In the genomic region with DNA sequence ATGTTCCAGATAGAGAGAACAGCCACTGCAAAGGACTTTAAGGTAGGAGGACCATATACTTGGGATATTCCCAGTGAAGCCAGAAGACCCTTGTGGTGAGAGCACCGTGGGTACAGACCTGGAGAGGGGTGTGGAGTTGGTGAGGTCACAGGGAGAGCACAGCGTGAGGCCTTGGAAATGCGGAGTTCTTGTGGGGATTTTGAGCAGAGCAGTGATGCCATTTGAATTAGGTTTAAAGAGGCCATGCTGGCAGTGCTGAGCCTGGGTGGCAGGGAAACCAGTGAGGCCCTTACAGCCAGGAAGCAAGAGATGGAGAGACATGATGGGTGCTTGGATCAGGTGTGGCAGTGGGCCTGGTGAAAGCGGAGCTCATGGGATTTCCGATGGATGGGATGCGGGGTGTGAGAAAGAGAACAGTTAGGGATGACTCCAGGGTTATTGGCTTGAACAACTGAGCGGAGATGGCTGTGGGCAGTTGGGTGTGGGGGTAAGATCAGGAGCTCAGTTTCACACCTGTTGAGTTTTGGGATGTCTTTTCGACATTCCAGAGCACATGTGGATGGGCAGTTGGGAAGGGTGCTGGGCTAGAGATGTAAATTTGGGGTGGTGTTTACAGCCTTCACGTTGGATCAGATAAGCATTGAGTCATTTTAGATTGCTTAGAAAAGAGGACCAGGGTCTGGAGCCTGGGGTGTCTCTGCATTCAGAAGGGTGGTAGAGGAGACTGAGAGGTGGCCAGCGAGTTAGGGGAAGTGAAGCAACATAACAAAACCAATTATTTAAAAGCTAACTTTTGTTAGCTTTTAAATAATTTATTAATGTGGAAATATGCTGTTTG, we compare ENCODE assay signal across 16 cellular contexts.
A peak's percentile ranks its signal among the peaks of the same experiment; 100 is the strongest.
DNase-seq lines count a peak whose midpoint lies in the region; ATAC-seq and TF ChIP-seq lines count a peak whose summit lies in the region.
"Had no signal": no experiment of that assay in that cellular context is flagged by ENCODE, and none has a peak within 500 bp of the region (broad histone marks: within the 10 kb centered on the region; RNA-seq: fewer than 3 reads in every experiment).

No MANE protein-coding gene starts in this region.

- H3K36me3 Mint-ChIP-seq in activated CD4-positive, alpha-beta T cell treated with anti-CD3 and anti-CD28 coated beads for 36 hours (ENCODE audit: low read depth): peaks cover 19% of the 10 kb centered on the region
- no peaks in the 10 kb centered on the region for H3K36me3 Mint-ChIP-seq in HFFc6 (ENCODE audit: low read depth)
- H3K36me3 Mint-ChIP-seq in brain: no peaks in the 10 kb centered on the region
- no peaks in the 10 kb centered on the region for H3K36me3 Mint-ChIP-seq in natural killer cell treated with Interleukin-12 subunit alpha and Interleukin-12 subunit beta and Interleukin-15 and Interleukin-18, amount 100 ng/mL, for 72 hours

- in situ Hi-C loops in GM13977 (cut with MboI; ENCODE audit: low pct_unique_long_range_greater_than_20kb, low sequenced_read_pairs, unreplicated experiment): no loop called here

- POLR2A ChIA-PET in activated CD4-positive, alpha-beta T cell treated with anti-CD3 and anti-CD28 coated beads for 36 hours (lab: Charles Lee): no interaction called here

- CTCF ChIA-PET in activated CD4-positive, alpha-beta T cell treated with anti-CD3 and anti-CD28 coated beads for 36 hours (lab: Charles Lee): interaction anchor here (0.6 to 3.7 kb wide), 14 partner anchors 8 to 170 kb away, joined by 3 to 19 read pairs (median 4); no protein-coding TSS in a partner anchor

- DNase-seq in activated CD4-positive, alpha-beta T cell treated with anti-CD3 and anti-CD28 coated beads for 36 hours: no peak
- DNase-seq in activated CD4-positive, alpha-beta T cell treated with anti-CD3 and anti-CD28 coated beads, Interleukin-2, amount 50 U/mL, for 1 hour: no peak
- no peak for DNase-seq in HFFc6
- DNase-seq in natural killer cell treated with Interleukin-12 subunit alpha and Interleukin-12 subunit beta and Interleukin-15 and Interleukin-18, amount 100 ng/mL, for 72 hours (ENCODE audit: low spot score): no peak
- no peak for DNase-seq in GM13977 (ENCODE audit: low spot score)
- DNase-seq: 8988T; hippocampal formation; Karpas-422; left lung; NCI-H1436 treated with DMSO at 0.1 percent for 48 hours; nephron progenitor cell; PC-3; stimulated activated CD4-positive, alpha-beta T cell treated with anti-CD3 and anti-CD28 coated beads, Interleukin-1b, Interleukin-23, amount 100 ng/mL, for 48 hours had no signal

- H3K9me3 Mint-ChIP-seq in activated CD4-positive, alpha-beta T cell treated with anti-CD3 and anti-CD28 coated beads for 36 hours (ENCODE audit: low read depth): no peaks in the 10 kb centered on the region
- H3K9me3 Mint-ChIP-seq in HFFc6 (no peaks in the 10 kb centered on the region), brain (no peaks in the 10 kb centered on the region)
- H3K9me3 Mint-ChIP-seq in natural killer cell treated with Interleukin-12 subunit alpha and Interleukin-12 subunit beta and Interleukin-15 and Interleukin-18, amount 100 ng/mL, for 72 hours: no peaks in the 10 kb centered on the region
- H3K9me3 Mint-ChIP-seq: nephron progenitor cell had no signal

- peak overlapping the region; percentile 84 for H3K27ac Mint-ChIP-seq in activated CD4-positive, alpha-beta T cell treated with anti-CD3 and anti-CD28 coated beads for 36 hours
- H3K27ac Mint-ChIP-seq in HFFc6 (peak overlapping the region; percentile 38), brain (peak overlapping the region; percentile 24 to 93 (median 48))
- H3K27ac Mint-ChIP-seq in natural killer cell treated with Interleukin-12 subunit alpha and Interleukin-12 subunit beta and Interleukin-15 and Interleukin-18, amount 100 ng/mL, for 72 hours: peak overlapping the region; percentile 36 to 82

- peaks cover 89% of the 10 kb centered on the region for H3K4me1 Mint-ChIP-seq in activated CD4-positive, alpha-beta T cell treated with anti-CD3 and anti-CD28 coated beads for 36 hours
- H3K4me1 Mint-ChIP-seq in HFFc6 (ENCODE audit: low read depth) (peaks cover 26% of the 10 kb centered on the region), brain (peaks cover 100% of the 10 kb centered on the region)
- peaks cover 45 to 53% of the 10 kb centered on the region in 2 donors for H3K4me1 Mint-ChIP-seq in natural killer cell treated with Interleukin-12 subunit alpha and Interleukin-12 subunit beta and Interleukin-15 and Interleukin-18, amount 100 ng/mL, for 72 hours (ENCODE audit: low read depth in 2 of 2)

- intact Hi-C loops in activated CD4-positive, alpha-beta T cell treated with anti-CD3 and anti-CD28 coated beads for 36 hours (cut with DNase I, micrococcal nuclease): no loop called here

- no peak for TF ChIP-seq CTCF in HFFc6 (IDR thresholded peaks at IDR 0.05)
- no peak for TF ChIP-seq CTCF in brain (conservative IDR thresholded peaks at IDR 0.05)
- no peak for TF ChIP-seq CTCF in GM13977 (IDR thresholded peaks at IDR 0.05; ENCODE audit: extremely low read depth, insufficient read depth, missing control alignments)

- H3K4me3 Mint-ChIP-seq in activated CD4-positive, alpha-beta T cell treated with anti-CD3 and anti-CD28 coated beads for 36 hours: no peak overlapping the region
- no peak overlapping the region for H3K4me3 Mint-ChIP-seq in HFFc6
- H3K4me3 Mint-ChIP-seq in brain: peak overlapping the region in 2 of 5 experiments; percentile 33 to 40
- peak overlapping the region; percentile 55 for H3K4me3 Mint-ChIP-seq in natural killer cell treated with Interleukin-12 subunit alpha and Interleukin-12 subunit beta and Interleukin-15 and Interleukin-18, amount 100 ng/mL, for 72 hours
- H3K4me3 Mint-ChIP-seq: nephron progenitor cell had no signal

- H3K27me3 Mint-ChIP-seq in activated CD4-positive, alpha-beta T cell treated with anti-CD3 and anti-CD28 coated beads for 36 hours: no peaks in the 10 kb centered on the region
- H3K27me3 Mint-ChIP-seq in HFFc6 (ENCODE audit: insufficient read depth) (peaks cover 2% of the 10 kb centered on the region; the same call in 1 of the 2 replicates), brain (no peaks in the 10 kb centered on the region)
- H3K27me3 Mint-ChIP-seq in natural killer cell treated with Interleukin-12 subunit alpha and Interleukin-12 subunit beta and Interleukin-15 and Interleukin-18, amount 100 ng/mL, for 72 hours: no peaks in the 10 kb centered on the region

- ATAC-seq in activated CD4-positive, alpha-beta T cell treated with anti-CD3 and anti-CD28 coated beads for 36 hours: no peak
- ATAC-seq in natural killer cell treated with Interleukin-12 subunit alpha and Interleukin-12 subunit beta and Interleukin-15 and Interleukin-18, amount 100 ng/mL, for 72 hours: no peak
- ATAC-seq in HG03175 (IDR thresholded peaks at IDR 0.05; ENCODE audit: unreplicated experiment): no peak
- ATAC-seq in HG03439 (IDR thresholded peaks at IDR 0.05; ENCODE audit: unreplicated experiment): no peak
- ATAC-seq: left lung, PC-3 had no signal
